In genomic region chr6:139126255-139126654, GRCh38 we compare ENCODE assay signal across 10 cellular contexts. TPM values are rescaled to one million over a fixed set of nuclear protein-coding genes. Genes with fewer than 3 reads are reported as not detected.
DNase-seq lines count a peak whose midpoint lies in the region; ATAC-seq and TF ChIP-seq lines count a peak whose summit lies in the region.
"Had no signal": no experiment of that assay in that cellular context is flagged by ENCODE, and none has a peak within 500 bp of the region (broad histone marks: within the 10 kb centered on the region; RNA-seq: fewer than 3 reads in every experiment).

No MANE protein-coding gene starts in this region.

- peak overlapping the region in 3 of 4 donors; percentile 24 to 70 (median 35) for H3K27ac ChIP-seq in esophagus squamous epithelium
- no peak overlapping the region for H3K27ac ChIP-seq in ovary
- no peak overlapping the region for H3K27ac ChIP-seq in vagina

- peak; percentile 64 for ATAC-seq in stimulated activated naive CD8-positive, alpha-beta T cell treated with anti-CD3 and anti-CD28 coated beads, Interleukin-15, Interleukin-2, amounts not matched to agents 100 U/mL and 50 U/mL, for 24 hours
- no peak for ATAC-seq in HG02678 (IDR thresholded peaks at IDR 0.05; ENCODE audit: unreplicated experiment)
- ATAC-seq: HCT116, Panc1 had no signal

- TF ChIP-seq CTCF in esophagus squamous epithelium (IDR thresholded peaks at IDR 0.05) = no peak
- TF ChIP-seq CTCF in ovary (IDR thresholded peaks at IDR 0.05) = no peak
- no peak for TF ChIP-seq CTCF in vagina (IDR thresholded peaks at IDR 0.05)

- H3K4me3 ChIP-seq in esophagus squamous epithelium (no peak overlapping the region), ovary (no peak overlapping the region), vagina (no peak overlapping the region)

- intact Hi-C loops in esophagus squamous epithelium (cut with DNase I) = loop anchor here (10.0 kb wide), 1 partner anchor 239 kb away; no protein-coding TSS in a partner anchor
- intact Hi-C loops in ovary (cut with DNase I) = no loop called here
- intact Hi-C loops in vagina (cut with DNase I) = no loop called here

- H3K4me1 ChIP-seq in esophagus squamous epithelium = peaks cover 4 to 20% (median 6%) of the 10 kb centered on the region in 3 donors
- H3K4me1 ChIP-seq in ovary (ENCODE audit: insufficient read depth) = peaks cover 3% of the 10 kb centered on the region
- H3K4me1 ChIP-seq in vagina = no peaks in the 10 kb centered on the region

- TF ChIP-seq EP300 in ovary (IDR thresholded peaks at IDR 0.05) = no peak

- H3K27me3 ChIP-seq in esophagus squamous epithelium (no peaks in the 10 kb centered on the region), ovary (no peaks in the 10 kb centered on the region), vagina (no peaks in the 10 kb centered on the region)

- H3K36me3 ChIP-seq in esophagus squamous epithelium = no peaks in the 10 kb centered on the region
- H3K36me3 ChIP-seq in ovary = no peaks in the 10 kb centered on the region
- H3K36me3 ChIP-seq in vagina = no peaks in the 10 kb centered on the region

- DNase-seq in activated CD4-positive, alpha-beta T cell treated with anti-CD3 and anti-CD28 coated beads for 4 hours = peak; percentile 45
- no peak for DNase-seq in activated CD4-positive, alpha-beta T cell treated with anti-CD3 and anti-CD28 coated beads for 1 hour
- DNase-seq in SKM-1 treated with dmso at 0.1 percent for 144 hours (lab: John Stamatoyannopoulos, UW; ENCODE audit: unreplicated experiment) (peak; percentile 71), esophagus squamous epithelium (lab: John Stamatoyannopoulos, UW) (no peak), ovary (no peak), vagina (ENCODE audit: extremely low spot score in 2 of 2) (no peak)
- no peak for DNase-seq in stimulated activated naive CD8-positive, alpha-beta T cell treated with anti-CD3 and anti-CD28 coated beads, Interleukin-15, Interleukin-2, amounts not matched to agents 100 U/mL and 50 U/mL, for 24 hours

- 19 to 51% methylated on average over 3 of the region's 3 CpGs for WGBS in esophagus squamous epithelium, 2 donors
- WGBS in ovary, 3 donors = 60 to 66% (median 61%) methylated on average over 3 of the region's 3 CpGs

- H3K9me3 ChIP-seq in esophagus squamous epithelium = no peaks in the 10 kb centered on the region
- H3K9me3 ChIP-seq in ovary = no peaks in the 10 kb centered on the region
- H3K9me3 ChIP-seq in vagina = no peaks in the 10 kb centered on the region

- TF ChIP-seq POLR2A in esophagus squamous epithelium (IDR thresholded peaks at IDR 0.05) (no peak), ovary (IDR thresholded peaks at IDR 0.05) (no peak), vagina (IDR thresholded peaks at IDR 0.05) (no peak)

RNA-seq across cellular contexts. Expression of gene HECA, which starts 8.6 kb away (rescaled TPM):
- total RNA-seq in esophagus squamous epithelium (10 to 100 TPM; 29.6 to 44.4 (median 35.8) TPM), ovary (10 to 100 TPM; 19.9 to 41.7 (median 23.6) TPM), vagina (35.8 TPM)
- polyA plus RNA-seq in ovary = 10 to 100 TPM; 12.0 to 14.2 TPM

Comparison
In these comparisons a context has a peak if more than half of its experiments do, and no peak if none do; other contexts are left out.
1. DNase-seq: peak in activated CD4-positive, alpha-beta T cell treated with anti-CD3 and anti-CD28 coated beads for 4 hours (2 of 2) and SKM-1 treated with dmso at 0.1 percent for 144 hours (single experiment); none in activated CD4-positive, alpha-beta T cell treated with anti-CD3 and anti-CD28 coated beads for 1 hour (single experiment), esophagus squamous epithelium (single experiment), stimulated activated naive CD8-positive, alpha-beta T cell treated with anti-CD3 and anti-CD28 coated beads, Interleukin-15, Interleukin-2, amounts not matched to agents 100 U/mL and 50 U/mL, for 24 hours (single experiment), ovary (0 of 5) and vagina (0 of 2).
2. H3K27ac ChIP-seq: peak in esophagus squamous epithelium (3 of 4); none in ovary (0 of 2) and vagina (single experiment).